In the genomic region with DNA sequence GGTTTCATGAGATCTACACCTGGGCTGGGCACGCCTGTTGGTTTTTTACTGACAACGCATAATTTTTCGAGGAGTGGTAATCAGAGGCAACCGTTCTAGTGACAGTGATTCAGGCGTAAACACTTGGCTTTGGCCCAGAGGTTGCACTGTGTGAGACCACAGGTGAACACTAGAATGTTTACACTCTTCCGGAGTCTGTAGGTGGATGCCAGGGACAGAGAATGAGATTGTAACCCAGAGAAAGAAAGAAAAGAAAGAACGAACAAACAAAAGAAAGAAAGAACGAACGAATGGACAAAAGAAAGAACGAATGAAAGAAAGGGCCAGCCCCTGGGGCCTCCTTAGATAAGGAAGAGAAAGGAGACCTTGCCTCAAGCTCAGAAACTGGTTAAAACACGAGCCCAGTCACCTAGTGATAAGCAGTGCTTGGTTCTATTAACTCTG, we compare ENCODE assay signal across 9 cellular contexts.
A peak's percentile ranks its signal among the peaks of the same experiment; 100 is the strongest.
DNase-seq lines count a peak whose midpoint lies in the region; ATAC-seq and TF ChIP-seq lines count a peak whose summit lies in the region.
"Had no signal": no experiment of that assay in that cellular context is flagged by ENCODE, and none has a peak within 500 bp of the region (broad histone marks: within the 10 kb centered on the region; RNA-seq: fewer than 3 reads in every experiment).

No MANE protein-coding gene starts in this region.

- peak in 4 of 5 experiments; percentile 15 to 84 (median 40) for DNase-seq in T-helper 2 cell
- peak; percentile 20 for DNase-seq in activated T-helper 9 cell treated with anti-CD3 and anti-CD28 coated beads, Interleukin-2, amount 50 U/mL, for 16 hours (ENCODE audit: low read depth)
- peak; percentile 36 for DNase-seq in stimulated activated CD4-positive, alpha-beta T cell treated with anti-CD3 and anti-CD28 coated beads, Interleukin-2, amount 100 ng/mL, for 4 hours (ENCODE audit: low read depth)
- no peak for DNase-seq in GM23248
- no peak for DNase-seq in PC-3
- DNase-seq in nephron progenitor cell = no peak
- DNase-seq: NCI-H2227 treated with DMSO at 0.1 percent for 48 hours had no signal

- H3K4me3 Mint-ChIP-seq in nephron progenitor cell = no peak overlapping the region

- in situ Hi-C loops in GM23248 (cut with MboI) = no loop called here

- POLR2A ChIA-PET in PC-3 (lab: Charles Lee; ENCODE audit: unreplicated experiment) = no interaction called here

- H3K4me3 ChIP-seq in GM23248 (no peak overlapping the region), PC-3 (ENCODE audit: low read length) (no peak overlapping the region)

- no peaks in the 10 kb centered on the region for H3K27me3 ChIP-seq in GM23248 (replicated peaks; ENCODE audit: insufficient read depth)
- peaks cover 24% of the 10 kb centered on the region; the same call in 1 of the 2 replicates for H3K27me3 ChIP-seq in PC-3 (ENCODE audit: low read length)

- TF ChIP-seq CTCF in PC-3 (conservative IDR thresholded peaks at IDR 0.05; ENCODE audit: low read depth, low read length) (no peak), nephron progenitor cell (IDR thresholded peaks at IDR 0.05) (no peak)

- BruUV-seq in PC-3 (replicated peaks; lab: Mats Ljungman, UMichigan) = no TSS peak

- ATAC-seq in HG02885 (IDR thresholded peaks at IDR 0.05; ENCODE audit: poor library complexity, unreplicated experiment) (peak; percentile 52), GM21737 (IDR thresholded peaks at IDR 0.05; ENCODE audit: unreplicated experiment) (no peak), PC-3 (no peak)

- H3K27ac Mint-ChIP-seq in nephron progenitor cell = no peak overlapping the region

- H3K79me2 ChIP-seq in GM23248 (ENCODE audit: insufficient read depth) (no peaks in the 10 kb centered on the region), PC-3 (ENCODE audit: low read length) (no peaks in the 10 kb centered on the region)

- H3K36me3 Mint-ChIP-seq in nephron progenitor cell (ENCODE audit: low read depth) = no peaks in the 10 kb centered on the region

- H3K9ac ChIP-seq in GM23248 (no peak overlapping the region), PC-3 (ENCODE audit: low read length) (no peak overlapping the region)

- no peaks in the 10 kb centered on the region for H3F3A ChIP-seq in GM23248 (ENCODE audit: insufficient read depth)
- H3F3A ChIP-seq in PC-3 (ENCODE audit: low read length, unreplicated experiment) = no peaks in the 10 kb centered on the region

- no peak overlapping the region for H3K27ac ChIP-seq in GM23248
- H3K27ac ChIP-seq in PC-3 (ENCODE audit: low read length) = no peak overlapping the region

- H3K9me2 ChIP-seq in GM23248 (ENCODE audit: insufficient read depth) = no peaks in the 10 kb centered on the region
- no peaks in the 10 kb centered on the region for H3K9me2 ChIP-seq in PC-3 (replicated peaks; ENCODE audit: low read length)

- H2AFZ ChIP-seq in GM23248 (no peak overlapping the region), PC-3 (ENCODE audit: low read length) (no peak overlapping the region)

- no peaks in the 10 kb centered on the region for H3K9me3 ChIP-seq in GM23248 (ENCODE audit: low read depth)
- no peaks in the 10 kb centered on the region for H3K9me3 ChIP-seq in PC-3 (ENCODE audit: low read length)

- peaks cover 6% of the 10 kb centered on the region for H3K27me3 Mint-ChIP-seq in nephron progenitor cell (ENCODE audit: low read depth, poor library complexity)

- H3K4me2 ChIP-seq in GM23248 (ENCODE audit: unreplicated experiment) (no peak overlapping the region), PC-3 (ENCODE audit: low read length) (no peak overlapping the region)

- H3K4me1 ChIP-seq in GM23248 (ENCODE audit: insufficient read depth) (no peaks in the 10 kb centered on the region), PC-3 (ENCODE audit: insufficient read depth, low read length) (no peaks in the 10 kb centered on the region)

- 48 to 50% methylated on average over 11 of the region's 11 CpGs for WGBS in GM23248 (ENCODE audit: low coverage in 1 of 2, low lambda C conversion rate in 2 of 2, missing lambda C conversion rate in 2 of 2), 2 experiments

- H4K20me1 ChIP-seq in GM23248 (ENCODE audit: insufficient read depth) (no peaks in the 10 kb centered on the region), PC-3 (ENCODE audit: low read length) (no peaks in the 10 kb centered on the region)

- intact Hi-C loops in PC-3 (cut with micrococcal nuclease) = no loop called here

- H3K36me3 ChIP-seq in GM23248 (ENCODE audit: low read depth) = no peaks in the 10 kb centered on the region
- H3K36me3 ChIP-seq in PC-3 (ENCODE audit: low read depth, low read length) = no peaks in the 10 kb centered on the region

- H3K9me3 Mint-ChIP-seq in nephron progenitor cell = no peaks in the 10 kb centered on the region

- CTCF ChIA-PET in PC-3 (lab: Charles Lee) = no interaction called here

- H3K4me1 Mint-ChIP-seq in nephron progenitor cell = peaks cover 17% of the 10 kb centered on the region

Comparison
In these comparisons a context has a peak if more than half of its experiments do, and no peak if none do; other contexts are left out.
1. DNase-seq: peak in T-helper 2 cell (4 of 5), activated T-helper 9 cell treated with anti-CD3 and anti-CD28 coated beads, Interleukin-2, amount 50 U/mL, for 16 hours (single experiment) and stimulated activated CD4-positive, alpha-beta T cell treated with anti-CD3 and anti-CD28 coated beads, Interleukin-2, amount 100 ng/mL, for 4 hours (single experiment); none in GM23248 (single experiment), PC-3 (single experiment) and nephron progenitor cell (single experiment).